2 cellular contexts compared by ENCODE assay signal in the genomic region with DNA sequence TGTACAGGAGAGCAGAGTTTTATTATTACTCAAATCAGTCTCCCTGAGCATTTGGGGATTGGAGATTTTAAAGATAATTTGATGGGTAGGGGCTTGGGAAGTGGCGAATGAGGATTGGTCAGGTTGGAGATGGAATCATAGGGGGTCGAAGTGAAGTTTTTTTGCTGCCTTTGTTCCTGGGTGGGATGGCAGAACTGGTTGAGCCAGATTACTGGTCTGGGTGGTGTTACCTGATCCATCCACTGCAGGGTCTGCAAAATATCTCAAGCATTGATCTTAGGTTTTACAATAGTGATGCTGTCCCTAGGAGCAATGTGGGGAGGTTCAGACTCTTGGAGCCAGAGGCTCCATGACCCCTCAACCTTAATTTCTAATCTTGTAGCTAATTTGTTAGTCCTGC.
TF ChIP-seq lines count a peak whose summit lies in the region.

No MANE protein-coding gene starts in this region.

TF ChIP-seq in GM23338, 12 proteins besides CTCF, POLR2A, EP300 and RAD21 (continues in another document):
- TF ChIP-seq, protein P1, sequence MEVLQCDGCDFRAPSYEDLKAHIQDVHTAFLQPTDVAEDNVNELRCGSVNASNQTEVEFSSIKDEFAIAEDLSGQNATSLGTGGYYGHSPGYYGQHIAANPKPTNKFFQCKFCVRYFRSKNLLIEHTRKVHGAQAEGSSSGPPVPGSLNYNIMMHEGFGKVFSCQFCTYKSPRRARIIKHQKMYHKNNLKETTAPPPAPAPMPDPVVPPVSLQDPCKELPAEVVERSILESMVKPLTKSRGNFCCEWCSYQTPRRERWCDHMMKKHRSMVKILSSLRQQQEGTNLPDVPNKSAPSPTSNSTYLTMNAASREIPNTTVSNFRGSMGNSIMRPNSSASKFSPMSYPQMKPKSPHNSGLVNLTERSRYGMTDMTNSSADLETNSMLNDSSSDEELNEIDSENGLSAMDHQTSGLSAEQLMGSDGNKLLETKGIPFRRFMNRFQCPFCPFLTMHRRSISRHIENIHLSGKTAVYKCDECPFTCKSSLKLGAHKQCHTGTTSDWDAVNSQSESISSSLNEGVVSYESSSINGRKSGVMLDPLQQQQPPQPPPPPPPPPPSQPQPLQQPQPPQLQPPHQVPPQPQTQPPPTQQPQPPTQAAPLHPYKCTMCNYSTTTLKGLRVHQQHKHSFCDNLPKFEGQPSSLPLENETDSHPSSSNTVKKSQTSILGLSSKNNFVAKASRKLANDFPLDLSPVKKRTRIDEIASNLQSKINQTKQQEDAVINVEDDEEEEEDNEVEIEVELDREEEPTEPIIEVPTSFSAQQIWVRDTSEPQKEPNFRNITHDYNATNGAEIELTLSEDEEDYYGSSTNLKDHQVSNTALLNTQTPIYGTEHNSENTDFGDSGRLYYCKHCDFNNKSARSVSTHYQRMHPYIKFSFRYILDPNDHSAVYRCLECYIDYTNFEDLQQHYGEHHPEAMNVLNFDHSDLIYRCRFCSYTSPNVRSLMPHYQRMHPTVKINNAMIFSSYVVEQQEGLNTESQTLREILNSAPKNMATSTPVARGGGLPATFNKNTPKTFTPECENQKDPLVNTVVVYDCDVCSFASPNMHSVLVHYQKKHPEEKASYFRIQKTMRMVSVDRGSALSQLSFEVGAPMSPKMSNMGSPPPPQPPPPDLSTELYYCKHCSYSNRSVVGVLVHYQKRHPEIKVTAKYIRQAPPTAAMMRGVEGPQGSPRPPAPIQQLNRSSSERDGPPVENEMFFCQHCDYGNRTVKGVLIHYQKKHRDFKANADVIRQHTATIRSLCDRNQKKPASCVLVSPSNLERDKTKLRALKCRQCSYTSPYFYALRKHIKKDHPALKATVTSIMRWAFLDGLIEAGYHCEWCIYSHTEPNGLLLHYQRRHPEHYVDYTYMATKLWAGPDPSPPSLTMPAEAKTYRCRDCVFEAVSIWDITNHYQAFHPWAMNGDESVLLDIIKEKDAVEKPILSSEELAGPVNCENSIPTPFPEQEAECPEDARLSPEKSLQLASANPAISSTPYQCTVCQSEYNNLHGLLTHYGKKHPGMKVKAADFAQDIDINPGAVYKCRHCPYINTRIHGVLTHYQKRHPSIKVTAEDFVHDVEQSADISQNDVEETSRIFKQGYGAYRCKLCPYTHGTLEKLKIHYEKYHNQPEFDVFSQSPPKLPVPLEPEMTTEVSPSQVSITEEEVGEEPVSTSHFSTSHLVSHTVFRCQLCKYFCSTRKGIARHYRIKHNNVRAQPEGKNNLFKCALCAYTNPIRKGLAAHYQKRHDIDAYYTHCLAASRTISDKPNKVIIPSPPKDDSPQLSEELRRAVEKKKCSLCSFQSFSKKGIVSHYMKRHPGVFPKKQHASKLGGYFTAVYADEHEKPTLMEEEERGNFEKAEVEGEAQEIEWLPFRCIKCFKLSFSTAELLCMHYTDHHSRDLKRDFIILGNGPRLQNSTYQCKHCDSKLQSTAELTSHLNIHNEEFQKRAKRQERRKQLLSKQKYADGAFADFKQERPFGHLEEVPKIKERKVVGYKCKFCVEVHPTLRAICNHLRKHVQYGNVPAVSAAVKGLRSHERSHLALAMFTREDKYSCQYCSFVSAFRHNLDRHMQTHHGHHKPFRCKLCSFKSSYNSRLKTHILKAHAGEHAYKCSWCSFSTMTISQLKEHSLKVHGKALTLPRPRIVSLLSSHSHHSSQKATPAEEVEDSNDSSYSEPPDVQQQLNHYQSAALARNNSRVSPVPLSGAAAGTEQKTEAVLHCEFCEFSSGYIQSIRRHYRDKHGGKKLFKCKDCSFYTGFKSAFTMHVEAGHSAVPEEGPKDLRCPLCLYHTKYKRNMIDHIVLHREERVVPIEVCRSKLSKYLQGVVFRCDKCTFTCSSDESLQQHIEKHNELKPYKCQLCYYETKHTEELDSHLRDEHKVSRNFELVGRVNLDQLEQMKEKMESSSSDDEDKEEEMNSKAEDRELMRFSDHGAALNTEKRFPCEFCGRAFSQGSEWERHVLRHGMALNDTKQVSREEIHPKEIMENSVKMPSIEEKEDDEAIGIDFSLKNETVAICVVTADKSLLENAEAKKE (CRISPR knock-in tag; IDR thresholded peaks at IDR 0.05), result no peak
- no peak for TF ChIP-seq POLR2AphosphoS5 (IDR thresholded peaks at IDR 0.05; ENCODE audit: low read depth)
- no peak for TF ChIP-seq EZH2phosphoT487 (IDR thresholded peaks at IDR 0.05; ENCODE audit: unreplicated experiment)
- no peak for TF ChIP-seq REST (IDR thresholded peaks at IDR 0.05; ENCODE audit: unreplicated experiment)
- TF ChIP-seq, protein P2, sequence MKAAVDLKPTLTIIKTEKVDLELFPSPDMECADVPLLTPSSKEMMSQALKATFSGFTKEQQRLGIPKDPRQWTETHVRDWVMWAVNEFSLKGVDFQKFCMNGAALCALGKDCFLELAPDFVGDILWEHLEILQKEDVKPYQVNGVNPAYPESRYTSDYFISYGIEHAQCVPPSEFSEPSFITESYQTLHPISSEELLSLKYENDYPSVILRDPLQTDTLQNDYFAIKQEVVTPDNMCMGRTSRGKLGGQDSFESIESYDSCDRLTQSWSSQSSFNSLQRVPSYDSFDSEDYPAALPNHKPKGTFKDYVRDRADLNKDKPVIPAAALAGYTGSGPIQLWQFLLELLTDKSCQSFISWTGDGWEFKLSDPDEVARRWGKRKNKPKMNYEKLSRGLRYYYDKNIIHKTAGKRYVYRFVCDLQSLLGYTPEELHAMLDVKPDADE (IDR thresholded peaks at IDR 0.05), result no peak
- TF ChIP-seq ZNF331 (CRISPR knock-in tag; IDR thresholded peaks at IDR 0.05; ENCODE audit: low read depth), result no peak
- TF ChIP-seq STAT1 (IDR thresholded peaks at IDR 0.05; ENCODE audit: unreplicated experiment), result no peak
- TF ChIP-seq CREB1 (CRISPR knock-in tag; IDR thresholded peaks at IDR 0.05; ENCODE audit: low read depth), result no peak
- no peak for TF ChIP-seq ZNF114 (CRISPR knock-in tag; IDR thresholded peaks at IDR 0.05)
- no peak for TF ChIP-seq EZH2 (IDR thresholded peaks at IDR 0.05; ENCODE audit: low read depth, unreplicated experiment)

TF ChIP-seq in H1, 55 proteins besides CTCF, POLR2A, EP300 and RAD21 (continued from another document):
- no peak for TF ChIP-seq SP4 (IDR thresholded peaks at IDR 0.05; ENCODE audit: low read length)
- TF ChIP-seq ZNF274 (IDR thresholded peaks at IDR 0.05; ENCODE audit: borderline replicate concordance, extremely low read depth, low read length), result no peak
- no peak for TF ChIP-seq BRCA1 (IDR thresholded peaks at IDR 0.05; ENCODE audit: low read depth, low read length)
- TF ChIP-seq MAFK (IDR thresholded peaks at IDR 0.05; ENCODE audit: low read depth, low read length), result no peak
- no peak for TF ChIP-seq GTF2F1 (IDR thresholded peaks at IDR 0.05; ENCODE audit: borderline replicate concordance, low read depth, low read length)
